In genomic region chr1:92749024-92749634, GRCh38 we compare ENCODE assay signal across 8 cellular contexts. TPM values are rescaled to one million over a fixed set of nuclear protein-coding genes. Genes with fewer than 3 reads are reported as not detected.
A peak's percentile ranks its signal among the peaks of the same experiment; 100 is the strongest.
DNase-seq lines count a peak whose midpoint lies in the region; ATAC-seq and TF ChIP-seq lines count a peak whose summit lies in the region.

No MANE protein-coding gene starts in this region.

- no peak overlapping the region for H3K4me3 ChIP-seq in fibroblast of villous mesenchyme (ENCODE audit: low read depth, low read length)

- no peaks in the 10 kb centered on the region for H3K4me1 Mint-ChIP-seq in activated T-cell treated with anti-CD3 and anti-CD28 coated beads, Interleukin-2, amount 50 U/mL, for 24 hours (ENCODE audit: low read depth)

- H3K27me3 Mint-ChIP-seq in activated T-cell treated with anti-CD3 and anti-CD28 coated beads, Interleukin-2, amount 50 U/mL, for 24 hours: no peaks in the 10 kb centered on the region

- no peaks in the 10 kb centered on the region for H3K36me3 Mint-ChIP-seq in activated T-cell treated with anti-CD3 and anti-CD28 coated beads, Interleukin-2, amount 50 U/mL, for 24 hours (ENCODE audit: low read depth)

- no peaks in the 10 kb centered on the region for H3K9me3 Mint-ChIP-seq in activated T-cell treated with anti-CD3 and anti-CD28 coated beads, Interleukin-2, amount 50 U/mL, for 24 hours

- peak; percentile 17 for DNase-seq in activated T-cell treated with anti-CD3 and anti-CD28 coated beads for 24 hours (ENCODE audit: low read depth)
- no peak for DNase-seq in activated T-cell treated with anti-CD3 and anti-CD28 coated beads, Interleukin-2, amount 50 U/mL, for 24 hours
- peak; percentile 16 for DNase-seq in NCI-H2227 treated with DMSO at 0.1 percent for 48 hours (lab: John Stamatoyannopoulos, UW)
- DNase-seq in activated CD4-positive, alpha-beta T cell treated with anti-CD3 and anti-CD28 coated beads, Interleukin-2, amount 50 U/mL, for 24 hours (ENCODE audit: low read depth in 1 of 2, low spot score in 1 of 2): peak; percentile 2 to 17
- peak; percentile 75 for DNase-seq in fibroblast of villous mesenchyme (ENCODE audit: low read depth)
- peak; percentile 89 for DNase-seq in pons (ENCODE audit: low spot score)

- ATAC-seq in HG02884 (IDR thresholded peaks at IDR 0.05; ENCODE audit: unreplicated experiment): peak; percentile 57
- no peak for ATAC-seq in HG02588 (IDR thresholded peaks at IDR 0.05; ENCODE audit: unreplicated experiment)

- TF ChIP-seq CTCF in fibroblast of villous mesenchyme (IDR thresholded peaks at IDR 0.05; ENCODE audit: insufficient read depth, low read depth, low read length): peak; percentile 76

- H3K4me3 Mint-ChIP-seq in activated T-cell treated with anti-CD3 and anti-CD28 coated beads, Interleukin-2, amount 50 U/mL, for 24 hours: no peak overlapping the region

- no peak overlapping the region for H3K27ac Mint-ChIP-seq in activated T-cell treated with anti-CD3 and anti-CD28 coated beads, Interleukin-2, amount 50 U/mL, for 24 hours

RNA-seq across cellular contexts. Expression of gene EVI5, which starts 35.8 kb away (rescaled TPM):
- total RNA-seq in fibroblast of villous mesenchyme: 58.7 and 69.6 TPM in 2 replicates
